30 cellular contexts compared by ENCODE assay signal in the genomic region with DNA sequence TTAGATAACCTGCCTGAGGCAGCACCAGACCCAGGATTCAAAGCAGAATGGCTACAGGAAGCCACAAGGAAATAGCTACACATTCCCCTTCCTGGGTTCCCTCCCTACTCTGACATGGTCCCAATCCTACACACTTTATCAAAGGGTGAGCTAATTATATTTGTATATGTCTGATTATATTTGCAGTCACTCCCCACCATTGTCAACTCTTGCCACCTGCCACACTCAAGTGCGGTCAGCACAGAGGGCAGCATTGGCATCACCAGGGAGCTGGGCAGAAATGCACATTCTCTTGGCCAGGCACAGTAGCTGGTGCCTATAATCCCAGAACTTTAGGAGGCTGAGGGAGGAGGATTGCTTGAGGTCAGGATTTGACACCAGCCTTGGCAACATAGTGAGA.
DNase-seq lines count a peak whose midpoint lies in the region; ATAC-seq, FAIRE-seq and TF ChIP-seq lines count a peak whose summit lies in the region.
"Had no signal": no experiment of that assay in that cellular context is flagged by ENCODE, and none has a peak within 500 bp of the region (broad histone marks: within the 10 kb centered on the region; RNA-seq: fewer than 3 reads in every experiment).

No MANE protein-coding gene starts in this region.

- H3K79me2 ChIP-seq in HepG2 (ENCODE audit: insufficient read depth, low read length), result no peaks in the 10 kb centered on the region

- H3K4me1 ChIP-seq in right atrium auricular region, result peaks cover 0 to 72% of the 10 kb centered on the region in 2 donors
- H3K4me1 ChIP-seq in endodermal cell (ENCODE audit: control insufficient read depth, insufficient read depth, low read length), result no peaks in the 10 kb centered on the region
- peaks cover 56 to 58% of the 10 kb centered on the region in 2 donors for H3K4me1 ChIP-seq in gastrocnemius medialis
- H3K4me1 ChIP-seq in uterus, result peaks cover 6 to 9% of the 10 kb centered on the region in 2 donors
- no peaks in the 10 kb centered on the region for H3K4me1 ChIP-seq in HepG2 (ENCODE audit: insufficient read depth, low read length)

- intact Hi-C loops in cardiac septum (cut with DNase I), result no loop called here
- intact Hi-C loops in gastrocnemius medialis (cut with DNase I; ENCODE audit: low total_unique reads), result loop anchor here (5.0 kb wide), 1 partner anchor 118 kb away; no protein-coding TSS in a partner anchor
- intact Hi-C loops in uterus (cut with DNase I; ENCODE audit: low total_unique reads), result no loop called here
- intact Hi-C loops in HepG2 (cut with micrococcal nuclease; ENCODE audit: unreplicated experiment), result no loop called here

- TF ChIP-seq POLR2A in gastrocnemius medialis (IDR thresholded peaks at IDR 0.05) (no peak), uterus (IDR thresholded peaks at IDR 0.05) (no peak), HepG2 (IDR thresholded peaks at IDR 0.05; ENCODE audit: insufficient read depth in 1 of 2, low read depth in 2 of 2, low read length in 2 of 2) (no peak)

- H3K27me3 Mint-ChIP-seq in endodermal cell (ENCODE audit: insufficient read depth), result no peaks in the 10 kb centered on the region
- H3K27me3 Mint-ChIP-seq in stimulated activated naive CD8-positive, alpha-beta T cell treated with anti-CD3 and anti-CD28 coated beads, Interleukin-15, amount 100 ng/mL, for 72 hours, result peaks cover 7% of the 10 kb centered on the region
- H3K27me3 Mint-ChIP-seq: activated naive CD8-positive, alpha-beta T cell treated with anti-CD3 and anti-CD28 coated beads, Interleukin-2, amount 50 U/mL, for 24 hours had no signal

- no peak for TF ChIP-seq EP300 in HepG2 (IDR thresholded peaks at IDR 0.05; ENCODE audit: low read depth in 2 of 2, low read length in 2 of 2)
- no peak for TF ChIP-seq EP300 in HepG2 (CRISPR knock-in tag; IDR thresholded peaks at IDR 0.05; ENCODE audit: borderline replicate concordance)

- H3K36me3 Mint-ChIP-seq in endodermal cell (ENCODE audit: low read depth), result peaks cover 11% of the 10 kb centered on the region
- H3K36me3 Mint-ChIP-seq: CD8-positive, alpha-beta memory T cell had no signal

- DNase-seq in right atrium auricular region (ENCODE audit: low spot score) (no peak), cardiac septum (ENCODE audit: low spot score) (no peak), endodermal cell (peak; percentile 15), gastrocnemius medialis (no peak), uterus (no peak), HepG2 (ENCODE audit: low spot score) (no peak)
- DNase-seq in stimulated activated naive CD8-positive, alpha-beta T cell treated with anti-CD3 and anti-CD28 coated beads, Interleukin-15, amount 100 ng/mL, for 72 hours, result no peak
- DNase-seq: ACHN; activated CD4-positive, alpha-beta T cell treated with anti-CD3 and anti-CD28 coated beads, Interleukin-2, amount 50 U/mL, for 48 hours; activated CD4-positive, CD25-positive, alpha-beta regulatory T cell treated with anti-CD3 and anti-CD28 coated beads, Interleukin-2, amount 50 U/mL, for 72 hours; activated naive CD4-positive, alpha-beta T cell; activated naive CD8-positive, alpha-beta T cell treated with anti-CD3 and anti-CD28 coated beads, Interleukin-2, amount 50 U/mL, for 24 hours; activated T-cell treated with anti-CD3 and anti-CD28 coated beads, Interleukin-2, amount 50 U/mL, for 72 hours; CD8-positive, alpha-beta memory T cell; NCI-H1092 treated with DMSO at 0.1 percent for 48 hours; NCI-H187 treated with DMSO at 0.1 percent for 48 hours; NCI-H2171; NCI-H510A treated with DMSO at 0.1 percent for 48 hours; SHP77 treated with DMSO at 0.1 percent for 48 hours; stimulated activated CD4-positive, alpha-beta T cell treated with anti-CD3 and anti-CD28 coated beads, Interleukin-4, amount 100 ng/mL, for 4 hours had no signal

- BruUV-seq in HepG2 (replicated peaks; lab: Mats Ljungman, UMichigan), result no TSS peak

- H3K4me1 Mint-ChIP-seq in endodermal cell, result peaks cover 23% of the 10 kb centered on the region
- H3K4me1 Mint-ChIP-seq in stimulated activated naive CD8-positive, alpha-beta T cell treated with anti-CD3 and anti-CD28 coated beads, Interleukin-15, amount 100 ng/mL, for 72 hours, result peaks cover 9% of the 10 kb centered on the region
- H3K4me1 Mint-ChIP-seq: B cell; CD8-positive, alpha-beta memory T cell; IgD-negative memory B cell had no signal

- FAIRE-seq in HepG2 (lab: Jason Lieb, UNC), result no peak
- FAIRE-seq: endothelial cell of umbilical vein, GM12878, GM19239, urothelium cell line had no signal

- no peak overlapping the region for H3K4me2 ChIP-seq in HepG2 (ENCODE audit: low read depth, low read length)

- TF ChIP-seq CTCF in right atrium auricular region (IDR thresholded peaks at IDR 0.05) (no peak), endodermal cell (conservative IDR thresholded peaks at IDR 0.05) (no peak), gastrocnemius medialis (IDR thresholded peaks at IDR 0.05 in 4 of 5, conservative IDR thresholded peaks at IDR 0.05 in 1 of 5) (no peak), uterus (IDR thresholded peaks at IDR 0.05) (no peak), HepG2 (CRISPR knock-in tag; IDR thresholded peaks at IDR 0.05) (no peak)

- TF ChIP-seq RAD21 in HepG2 (CRISPR knock-in tag; IDR thresholded peaks at IDR 0.05), result no peak

- no peak overlapping the region for H3K4me3 Mint-ChIP-seq in endodermal cell
- no peak overlapping the region for H3K4me3 Mint-ChIP-seq in stimulated activated naive CD8-positive, alpha-beta T cell treated with anti-CD3 and anti-CD28 coated beads, Interleukin-15, amount 100 ng/mL, for 72 hours
- H3K4me3 Mint-ChIP-seq: activated naive CD8-positive, alpha-beta T cell treated with anti-CD3 and anti-CD28 coated beads, Interleukin-2, amount 50 U/mL, for 24 hours; activated T-cell treated with anti-CD3 and anti-CD28 coated beads, Interleukin-2, amount 50 U/mL, for 72 hours; B cell; CD8-positive, alpha-beta memory T cell; IgD-negative memory B cell had no signal

- H3K4me3 ChIP-seq in right atrium auricular region (no peak overlapping the region), endodermal cell (ENCODE audit: low read length) (no peak overlapping the region), gastrocnemius medialis (no peak overlapping the region), uterus (no peak overlapping the region), HepG2 (replicated peaks in 1 of 3; ENCODE audit: insufficient read depth in 1 of 3, low read depth in 2 of 3, low read length in 3 of 3) (no peak overlapping the region)
- H3K4me3 ChIP-seq: GM12878, right lobe of liver, suprapubic skin had no signal

- 95 to 100% methylated on average over 1 of the region's 1 CpG for WGBS in endodermal cell (ENCODE audit: insufficient coverage in 1 of 2, insufficient read length in 1 of 2), 2 experiments
- WGBS in HepG2 (ENCODE audit: low lambda C conversion rate), result 100% methylated on average over 1 of the region's 1 CpG

- ATAC-seq in gastrocnemius medialis (no peak), HepG2 (no peak)
- no peak for ATAC-seq in stimulated activated naive CD8-positive, alpha-beta T cell treated with anti-CD3 and anti-CD28 coated beads, Interleukin-15, amount 100 ng/mL, for 72 hours
- ATAC-seq: activated naive CD8-positive, alpha-beta T cell treated with anti-CD3 and anti-CD28 coated beads, Interleukin-2, amount 50 U/mL, for 24 hours; activated T-cell treated with anti-CD3 and anti-CD28 coated beads, Interleukin-2, amount 50 U/mL, for 72 hours; GM12878; left lobe of liver; Panc1 had no signal

- no peaks in the 10 kb centered on the region for H3K9me3 Mint-ChIP-seq in endodermal cell
- H3K9me3 Mint-ChIP-seq in stimulated activated naive CD8-positive, alpha-beta T cell treated with anti-CD3 and anti-CD28 coated beads, Interleukin-15, amount 100 ng/mL, for 72 hours, result no peaks in the 10 kb centered on the region
- H3K9me3 Mint-ChIP-seq: activated naive CD8-positive, alpha-beta T cell treated with anti-CD3 and anti-CD28 coated beads, Interleukin-2, amount 50 U/mL, for 24 hours; activated T-cell treated with anti-CD3 and anti-CD28 coated beads, Interleukin-2, amount 50 U/mL, for 72 hours; CD8-positive, alpha-beta memory T cell had no signal

- H3K27ac Mint-ChIP-seq in endodermal cell, result no peak overlapping the region
- H3K27ac Mint-ChIP-seq in stimulated activated naive CD8-positive, alpha-beta T cell treated with anti-CD3 and anti-CD28 coated beads, Interleukin-15, amount 100 ng/mL, for 72 hours, result no peak overlapping the region
- H3K27ac Mint-ChIP-seq: activated naive CD8-positive, alpha-beta T cell treated with anti-CD3 and anti-CD28 coated beads, Interleukin-2, amount 50 U/mL, for 24 hours; activated T-cell treated with anti-CD3 and anti-CD28 coated beads, Interleukin-2, amount 50 U/mL, for 72 hours; B cell; CD8-positive, alpha-beta memory T cell; IgD-negative memory B cell had no signal

- H2AFZ ChIP-seq in HepG2 (ENCODE audit: low read length), result no peak overlapping the region

- H3K36me3 ChIP-seq in right atrium auricular region, result peaks cover 88% of the 10 kb centered on the region
- no peaks in the 10 kb centered on the region for H3K36me3 ChIP-seq in endodermal cell (ENCODE audit: control insufficient read depth, insufficient read depth, low read length)
- peaks cover 0 to 39% of the 10 kb centered on the region in 2 donors for H3K36me3 ChIP-seq in gastrocnemius medialis
- no peaks in the 10 kb centered on the region for H3K36me3 ChIP-seq in uterus
- peaks cover 30 to 52% of the 10 kb centered on the region in 2 experiments for H3K36me3 ChIP-seq in HepG2 (replicated peaks in 1 of 2; ENCODE audit: control insufficient read depth in 1 of 2, insufficient read depth in 2 of 2, low read length in 2 of 2)
- H3K36me3 ChIP-seq: suprapubic skin had no signal

- H3K27me3 ChIP-seq in right atrium auricular region, result no peaks in the 10 kb centered on the region
- H3K27me3 ChIP-seq in endodermal cell (ENCODE audit: control insufficient read depth, insufficient read depth, low read length, poor library complexity, severe bottlenecking), result no peaks in the 10 kb centered on the region
- H3K27me3 ChIP-seq in gastrocnemius medialis, result no peaks in the 10 kb centered on the region
- no peaks in the 10 kb centered on the region for H3K27me3 ChIP-seq in uterus
- no peaks in the 10 kb centered on the region for H3K27me3 ChIP-seq in HepG2 (ENCODE audit: control insufficient read depth in 1 of 2, insufficient read depth in 2 of 2, low read length in 2 of 2)
- H3K27me3 ChIP-seq: right lobe of liver, suprapubic skin had no signal

- H3K27ac ChIP-seq in right atrium auricular region, result peak overlapping the region; percentile 95 to 99
- peak overlapping the region; percentile 87 for H3K27ac ChIP-seq in endodermal cell (ENCODE audit: low read depth, low read length)
- H3K27ac ChIP-seq in gastrocnemius medialis, result peak overlapping the region; percentile 91 to 98 (median 97)
- peak overlapping the region in 1 of 2 donors; percentile 93 for H3K27ac ChIP-seq in uterus
- no peak overlapping the region for H3K27ac ChIP-seq in HepG2 (ENCODE audit: extremely low read length, insufficient read depth, low read length)
- H3K27ac ChIP-seq: suprapubic skin had no signal

- CTCF ChIA-PET in HepG2 (lab: Yijun Ruan, JAX; ENCODE audit: low intra/inter-chr PET ratio, low total read pairs), result no interaction called here

- in situ Hi-C loops in gastrocnemius medialis (cut with MboI; ENCODE audit: low sequenced_read_pairs in 4 of 4), result no loop called here
- in situ Hi-C loops in HepG2 (cut with HindIII; ENCODE audit: extremely low pct_ligation_motif_present, low pct_unique_long_range_greater_than_20kb), result loop anchor here (25.0 kb wide), 1 partner anchor 457 kb away; no protein-coding TSS in a partner anchor

- H3K9ac ChIP-seq in endodermal cell (ENCODE audit: extremely low read depth, low read length, poor library complexity, severe bottlenecking), result no peak overlapping the region
- no peak overlapping the region for H3K9ac ChIP-seq in HepG2 (ENCODE audit: insufficient read depth, low read depth, low read length)

- H4K20me1 ChIP-seq in HepG2 (ENCODE audit: insufficient read depth, low read length), result no peaks in the 10 kb centered on the region

- no peaks in the 10 kb centered on the region for H3K9me3 ChIP-seq in right atrium auricular region
- H3K9me3 ChIP-seq in endodermal cell (ENCODE audit: control insufficient read depth, low read length), result no peaks in the 10 kb centered on the region
- H3K9me3 ChIP-seq in gastrocnemius medialis, result no peaks in the 10 kb centered on the region
- no peaks in the 10 kb centered on the region for H3K9me3 ChIP-seq in uterus
- no peaks in the 10 kb centered on the region for H3K9me3 ChIP-seq in HepG2 (ENCODE audit: low read length)
- H3K9me3 ChIP-seq: right lobe of liver, suprapubic skin had no signal

- POLR2A ChIA-PET in HepG2 (lab: Yijun Ruan, JAX), result interaction anchor here (1.0 kb wide), 1 partner anchor 16 kb away, joined by 3 read pairs; no protein-coding TSS in a partner anchor
